Comparison of ENCODE assay signal across 29 cellular contexts in genomic region chr7:74138334-74138867, GRCh38. TPM values are rescaled to one million over a fixed set of nuclear protein-coding genes. Genes with fewer than 3 reads are reported as not detected.
DNase-seq lines count a peak whose midpoint lies in the region; ATAC-seq, FAIRE-seq and TF ChIP-seq lines count a peak whose summit lies in the region.
"Had no signal": no experiment of that assay in that cellular context is flagged by ENCODE, and none has a peak within 500 bp of the region (broad histone marks: within the 10 kb centered on the region; RNA-seq: fewer than 3 reads in every experiment).

No MANE protein-coding gene starts in this region.

- no peaks in the 10 kb centered on the region for H4K20me1 ChIP-seq in HCT116 (ENCODE audit: insufficient read depth)
- no peaks in the 10 kb centered on the region for H4K20me1 ChIP-seq in K562 (replicated peaks; ENCODE audit: control insufficient read depth, insufficient read depth, low read length)

- CTCF ChIA-PET in HCT116 (lab: Charles Lee): interaction anchor here (1.0 kb wide), 1 partner anchor 45 kb away, joined by 3 read pairs; no protein-coding TSS in a partner anchor
- CTCF ChIA-PET in K562 (lab: Yijun Ruan, JAX; ENCODE audit: low intra/inter-chr PET ratio): no interaction called here

- no peaks in the 10 kb centered on the region for H3K36me3 ChIP-seq in ES-I3 (ENCODE audit: insufficient read depth, low read length)
- H3K36me3 ChIP-seq in HCT116 (ENCODE audit: control insufficient read depth in 1 of 2, insufficient read depth in 2 of 2, low read length in 2 of 2): no peaks in the 10 kb centered on the region
- H3K36me3 ChIP-seq in K562 (ENCODE audit: control insufficient read depth, insufficient read depth, low read length): no peaks in the 10 kb centered on the region
- H3K36me3 ChIP-seq: breast epithelium, colonic mucosa, suprapubic skin had no signal

- RAD21 ChIA-PET in HCT116 (lab: Charles Lee; ENCODE audit: low non-redundant PET in 1 of 2, low total read pairs in 2 of 2, uncharacterized antibody in 2 of 2, unreplicated experiment in 2 of 2): no interaction called here

- no peaks in the 10 kb centered on the region for H3K9me3 ChIP-seq in ES-I3 (ENCODE audit: control insufficient read depth, insufficient read depth, low read length)
- H3K9me3 ChIP-seq in HCT116 (ENCODE audit: control insufficient read depth in 1 of 2, insufficient read depth in 1 of 2, low read depth in 1 of 2, low read length in 2 of 2): no peaks in the 10 kb centered on the region
- no peaks in the 10 kb centered on the region for H3K9me3 ChIP-seq in K562 (replicated peaks; ENCODE audit: control insufficient read depth, insufficient read depth, low read depth, low read length)
- H3K9me3 ChIP-seq: breast epithelium, colonic mucosa, suprapubic skin had no signal

- intact Hi-C loops in HCT116 (cut with micrococcal nuclease) (no loop called here), K562 (cut with micrococcal nuclease) (no loop called here)

- in situ Hi-C loops in K562 (cut with MboI): no loop called here

- H3K4me2 ChIP-seq in HCT116 (ENCODE audit: low read length) (no peak overlapping the region), K562 (ENCODE audit: insufficient read depth, low read length) (no peak overlapping the region)
- H3K4me2 ChIP-seq: PC-9 had no signal

- POLR2A ChIA-PET in HCT116 (lab: Charles Lee) (no interaction called here), K562 (lab: Yijun Ruan, JAX) (interaction anchor here (0.6 to 1.5 kb wide), 2 partner anchors 16 to 485 kb away, joined by 3 to 4 read pairs; no protein-coding TSS in a partner anchor)

- 34% methylated on average over 12 of the region's 12 CpGs for WGBS in K562 (ENCODE audit: insufficient coverage, low coverage, missing lambda C conversion rate)

- no peak for TF ChIP-seq POLR2A in HCT116 (IDR thresholded peaks at IDR 0.05; ENCODE audit: borderline replicate concordance, extremely low read depth, insufficient read depth, insufficient read length)
- no peak for TF ChIP-seq POLR2A in K562 (conservative IDR thresholded peaks at IDR 0.05)

- H3K9me2 ChIP-seq in HCT116 (ENCODE audit: insufficient read depth): no peaks in the 10 kb centered on the region

- H2AFZ ChIP-seq in HCT116 (ENCODE audit: low read depth, low read length, poor library complexity, severe bottlenecking) (peak overlapping the region; percentile 95), K562 (ENCODE audit: low read depth, low read length) (peak overlapping the region; percentile 30)
- H2AFZ ChIP-seq: PC-9 had no signal

- H3K79me2 ChIP-seq in HCT116 (ENCODE audit: insufficient read depth, low read length): no peaks in the 10 kb centered on the region
- no peaks in the 10 kb centered on the region for H3K79me2 ChIP-seq in K562 (ENCODE audit: control insufficient read depth, insufficient read depth, low read length)

- H3K9ac ChIP-seq in ES-I3 (ENCODE audit: low read depth, low read length): 0 out of 2 replicates have a peak overlapping the region, but pooled peaks have one; percentile 17
- H3K9ac ChIP-seq in HCT116 (ENCODE audit: low read length): no peak overlapping the region
- no peak overlapping the region for H3K9ac ChIP-seq in K562 (ENCODE audit: insufficient read depth in 1 of 2, low read depth in 2 of 2, low read length in 2 of 2)

- no peak for TF ChIP-seq RAD21 in HCT116 (IDR thresholded peaks at IDR 0.05; ENCODE audit: low read depth)
- no peak for TF ChIP-seq RAD21 in K562 (CRISPR knock-in tag; conservative IDR thresholded peaks at IDR 0.05 in 1 of 2, IDR thresholded peaks at IDR 0.05 in 1 of 2)

- no peak for TF ChIP-seq EP300 in K562 (IDR thresholded peaks at IDR 0.05; ENCODE audit: low read length)

- no peak for FAIRE-seq in K562 (lab: Jason Lieb, UNC)
- FAIRE-seq: endometrium, GM12891, TTC549 had no signal

- no peaks in the 10 kb centered on the region for H3K9me1 ChIP-seq in K562 (ENCODE audit: control insufficient read depth, insufficient read depth, low read length)

- H3K4me1 ChIP-seq in ES-I3 (ENCODE audit: insufficient read depth, low read length) (peaks cover 3% of the 10 kb centered on the region; the same call in 1 of the 2 replicates), HCT116 (ENCODE audit: control insufficient read depth in 1 of 2, insufficient read depth in 2 of 2, low read length in 2 of 2) (peaks cover 26 to 52% of the 10 kb centered on the region in 2 experiments), K562 (replicated peaks in 1 of 2; ENCODE audit: control insufficient read depth in 2 of 2, insufficient read depth in 2 of 2, low read length in 2 of 2) (peaks cover 0 to 3% of the 10 kb centered on the region in 2 experiments; a peak in 3 of 5 replicates)
- H3K4me1 ChIP-seq: breast epithelium, colonic mucosa, suprapubic skin had no signal

- no peak for ATAC-seq in HCT116
- ATAC-seq in K562: peak; percentile 60
- ATAC-seq in GM19467 (IDR thresholded peaks at IDR 0.05; ENCODE audit: unreplicated experiment): no peak
- ATAC-seq: CD8-positive, alpha-beta T cell; left ventricle myocardium superior; sciatic nerve; stimulated activated memory B cell treated with anti-CD40 and anti-IgM and Interleukin-4, amounts not matched to agents 10 μg/mL and 1 μg/mL and 100 μg/mL, for 72 hours had no signal

- H3K4me3 ChIP-seq in HCT116 (replicated peaks in 1 of 2; ENCODE audit: low read depth in 1 of 2, low read length in 2 of 2): no peak overlapping the region
- no peak overlapping the region for H3K4me3 ChIP-seq in K562
- H3K4me3 ChIP-seq: breast epithelium, colonic mucosa, PC-9, suprapubic skin had no signal

- TF ChIP-seq CTCF in HCT116 (IDR thresholded peaks at IDR 0.05 in 2 of 3, conservative IDR thresholded peaks at IDR 0.05 in 1 of 3; ENCODE audit: borderline replicate concordance in 1 of 3, insufficient read depth in 1 of 3, low read depth in 2 of 3, low read length in 2 of 3) (no peak), K562 (IDR thresholded peaks at IDR 0.05 in 2 of 3, conservative IDR thresholded peaks at IDR 0.05 in 1 of 3; ENCODE audit: insufficient read depth in 2 of 3, low read depth in 1 of 3, low read length in 3 of 3) (no peak), GM10266 (IDR thresholded peaks at IDR 0.05; ENCODE audit: control insufficient read depth, insufficient read depth, low read depth, missing control alignments) (no peak)

- DNase-seq in HCT116 (ENCODE audit: low read depth, low spot score) (no peak), K562 (ENCODE audit: extremely low read depth in 1 of 4, low spot score in 3 of 4) (peak in 1 of 4 experiments; percentile 23), iPS-NIHi7 (ENCODE audit: extremely low spot score) (peak; percentile 41), GM10266 (ENCODE audit: extremely low spot score) (no peak), NCI-H1694 (lab: John Stamatoyannopoulos, UW) (no peak)
- DNase-seq in effector CD8-positive, alpha-beta T cell (lab: John Stamatoyannopoulos, UW): no peak
- DNase-seq: activated CD4-positive, alpha-beta T cell treated with anti-CD3 and anti-CD28 coated beads, Interleukin-2, amount 10 ng/mL, durations not matched to agents 24 days and 14 days; activated gamma-delta T cell treated with Interleukin-2 at 50 U/mL for 16 hours; amniotic stem cell; CD8-positive, alpha-beta T cell; colonic mucosa; DMS153; immature natural killer cell; Kasumi-1; left ventricle myocardium superior; NCI-H187; NCI-H2227 treated with DMSO at 0.1 percent for 48 hours; NCI-H748 treated with DMSO at 0.1 percent for 48 hours; PC-9; SHP77 had no signal

- no peak overlapping the region for H3K27ac ChIP-seq in HCT116 (ENCODE audit: low read depth, low read length)
- H3K27ac ChIP-seq in K562 (ENCODE audit: extremely low read depth, low read depth, low read length): no peak overlapping the region
- H3K27ac ChIP-seq: breast epithelium, colonic mucosa, suprapubic skin had no signal

- BruUV-seq in HCT116 (replicated peaks; lab: Mats Ljungman, UMichigan): no TSS peak
- no TSS peak for BruUV-seq in K562 (replicated peaks; lab: Mats Ljungman, UMichigan)

- H3K27me3 ChIP-seq in HCT116 (ENCODE audit: insufficient read depth, low read length) (no peaks in the 10 kb centered on the region), K562 (ENCODE audit: control insufficient read depth in 2 of 2, insufficient read depth in 2 of 2, low read length in 2 of 2) (no peaks in the 10 kb centered on the region)
- H3K27me3 ChIP-seq: breast epithelium, colonic mucosa, suprapubic skin had no signal

RNA-seq across cellular contexts. Expression of gene EIF4H, which starts 35.8 kb away (rescaled TPM):
- total RNA-seq in HCT116 (2021; ENCODE audit: unreplicated experiment) (384 TPM), K562 (2014; rRNA removed) (315 and 338 TPM in 2 replicates), K562 (2014; rRNA removed; fragmentation: Illumina TruSeq; extraction: Trizol) (262 and 319 TPM in 2 replicates), K562 (2015; rRNA removed; fragmentation: Illumina TruSeq; extraction: Trizol) (350 and 354 TPM in 2 replicates), K562 (2021) (408 and 416 TPM in 2 replicates)
- polyA plus RNA-seq in HCT116 (2012): 300 and 343 TPM in 2 replicates
- 135 and 180 TPM in 2 replicates for total RNA-seq in K562 (2011; cell fraction: chromatin; rRNA removed; ENCODE audit: low replicate concordance)
- total RNA-seq in K562 (2011; cell fraction: nucleolus; rRNA removed): 102 and 103 TPM in 2 replicates
- 156 and 188 TPM in 2 replicates for total RNA-seq in K562 (2011; cell fraction: nucleoplasm; rRNA removed)
- polyA plus RNA-seq in K562 (2011; rRNA removed) (346 and 435 TPM in 2 replicates), K562 (2014; fragmentation: Illumina TruSeq; extraction: Trizol) (319 and 334 TPM in 2 replicates), K562 (2014; fragmentation: Nextera tagmentation; extraction: Ambion mirVana) (10 to 100 TPM; 11.0 to 15.9 TPM), K562 (2014; rRNA removed) (369 and 425 TPM in 2 replicates)
- 391 and 403 TPM in 2 replicates for polyA plus RNA-seq in K562 (2011; cell fraction: cytosol; rRNA removed)
- 160 and 185 TPM in 2 replicates for polyA plus RNA-seq in K562 (2011; cell fraction: nucleus; rRNA removed)
- 372 and 407 TPM in 2 replicates for polyA plus RNA-seq in K562 (2012)
- 295 and 304 TPM in 2 replicates for polyA minus RNA-seq in K562 (2011; rRNA and poly(A)+ RNA removed)
- polyA minus RNA-seq in K562 (2011; cell fraction: cytosol; rRNA and poly(A)+ RNA removed): 159 and 193 TPM in 2 replicates
- 95.7 and 151 TPM in 2 replicates for polyA minus RNA-seq in K562 (2011; cell fraction: nucleus; rRNA and poly(A)+ RNA removed)

RNA-seq across cellular contexts. Expression of gene LIMK1, which starts 54.8 kb away (rescaled TPM):
- total RNA-seq in HCT116 (2021; ENCODE audit: unreplicated experiment): 56.3 TPM
- 43.5 and 53.3 TPM in 2 replicates for polyA plus RNA-seq in HCT116 (2012)
- 23.2 and 66.1 TPM in 2 replicates for total RNA-seq in K562 (2011; cell fraction: chromatin; rRNA removed; ENCODE audit: low replicate concordance)
- 28.6 and 29.9 TPM in 2 replicates for total RNA-seq in K562 (2011; cell fraction: nucleolus; rRNA removed)
- total RNA-seq in K562 (2011; cell fraction: nucleoplasm; rRNA removed): 24.9 and 30.2 TPM in 2 replicates
- 21.1 and 23.1 TPM in 2 replicates for total RNA-seq in K562 (2014; rRNA removed)
- total RNA-seq in K562 (2014; rRNA removed; fragmentation: Illumina TruSeq; extraction: Trizol): 5.1 and 6.4 TPM in 2 replicates
- total RNA-seq in K562 (2015; rRNA removed; fragmentation: Illumina TruSeq; extraction: Trizol): 15.0 and 16.0 TPM in 2 replicates
- 29.0 and 30.0 TPM in 2 replicates for total RNA-seq in K562 (2021)
- polyA plus RNA-seq in K562 (2011; rRNA removed): 14.3 and 17.7 TPM in 2 replicates
- 17.9 and 46.8 TPM in 2 replicates for polyA plus RNA-seq in K562 (2011; cell fraction: cytosol; rRNA removed)
- polyA plus RNA-seq in K562 (2011; cell fraction: nucleus; rRNA removed): 22.4 and 50.0 TPM in 2 replicates
- polyA plus RNA-seq in K562 (2012): 18.8 and 23.1 TPM in 2 replicates
- polyA plus RNA-seq in K562 (2014; fragmentation: Illumina TruSeq; extraction: Trizol): 24.5 and 36.9 TPM in 2 replicates
- polyA plus RNA-seq in K562 (2014; fragmentation: Nextera tagmentation; extraction: Ambion mirVana): under 1 TPM; 0.14 to 0.38 TPM
- 15.9 and 18.1 TPM in 2 replicates for polyA plus RNA-seq in K562 (2014; rRNA removed)
- polyA minus RNA-seq in K562 (2011; rRNA and poly(A)+ RNA removed): 6.9 and 18.5 TPM in 2 replicates
- polyA minus RNA-seq in K562 (2011; cell fraction: cytosol; rRNA and poly(A)+ RNA removed): 15.1 and 16.3 TPM in 2 replicates
- 6.2 and 7.5 TPM in 2 replicates for polyA minus RNA-seq in K562 (2011; cell fraction: nucleus; rRNA and poly(A)+ RNA removed)
